In genomic region chr13:98556968-98557591, GRCh38 we compare ENCODE assay signal across 10 cellular contexts. TPM values are rescaled to one million over a fixed set of nuclear protein-coding genes. Genes with fewer than 3 reads are reported as not detected.
DNase-seq lines count a peak whose midpoint lies in the region; ATAC-seq, FAIRE-seq and TF ChIP-seq lines count a peak whose summit lies in the region.
"Had no signal": no experiment of that assay in that cellular context is flagged by ENCODE, and none has a peak within 500 bp of the region (broad histone marks: within the 10 kb centered on the region; RNA-seq: fewer than 3 reads in every experiment).

No MANE protein-coding gene starts in this region.

- no peak overlapping the region for H2BK15ac ChIP-seq in H1 (ENCODE audit: low read length)

- H3K27me3 Mint-ChIP-seq in T-helper 17 cell, result no peaks in the 10 kb centered on the region

- H3K79me2 ChIP-seq in H1 (ENCODE audit: control insufficient read depth in 1 of 2, insufficient read depth in 2 of 2, low read length in 2 of 2), result peaks cover 36 to 95% of the 10 kb centered on the region in 2 experiments

- 89% methylated on average over 9 of the region's 9 CpGs; no CpG with 5 or more reads in 1 of the 2 experiments for WGBS in H1 (ENCODE audit: extremely low coverage in 1 of 2, insufficient coverage in 1 of 2, insufficient read length in 1 of 2, insufficient replicate concordance in 2 of 2, low coverage in 1 of 2, low lambda C conversion rate in 2 of 2, missing lambda C conversion rate in 1 of 2), 2 experiments
- 57 to 63% methylated on average over 9 of the region's 9 CpGs for WGBS in pancreas, 2 donors

- H3K23ac ChIP-seq in H1 (ENCODE audit: insufficient read length), result no peak overlapping the region

- CTCF ChIA-PET in H1 (lab: Charles Lee; ENCODE audit: partially characterized antibody), result interaction anchor here (0.7 to 4.3 kb wide), 23 partner anchors 9 to 110 kb away, joined by 3 to 31 read pairs (median 4); no protein-coding TSS in a partner anchor

- peaks cover 71% of the 10 kb centered on the region for H3K4me1 Mint-ChIP-seq in T-helper 17 cell

- H2AFZ ChIP-seq in H1 (ENCODE audit: low read length), result no peak overlapping the region

- TF ChIP-seq RAD21 in H1 (IDR thresholded peaks at IDR 0.05 in 1 of 2, conservative IDR thresholded peaks at IDR 0.05 in 1 of 2; ENCODE audit: low read depth in 2 of 2, low read length in 2 of 2), result peak; percentile 36 to 61; a peak in 3 of 4 replicates

- H4K5ac ChIP-seq in H1 (ENCODE audit: insufficient read length, low read depth, low read length), result no peak overlapping the region

- no peaks in the 10 kb centered on the region for H3K27me3 ChIP-seq in H1 (replicated peaks in 1 of 4; ENCODE audit: control insufficient read depth in 3 of 4, extremely low read depth in 1 of 4, insufficient read depth in 3 of 4, low read length in 3 of 4)
- no peaks in the 10 kb centered on the region for H3K27me3 ChIP-seq in pancreas
- H3K27me3 ChIP-seq: tibial artery had no signal

- H3K14ac ChIP-seq in H1 (ENCODE audit: insufficient read length), result no peak overlapping the region

- H3K4me3 ChIP-seq in H1 (ENCODE audit: extremely low read depth in 1 of 4, insufficient read depth in 2 of 4, low read depth in 3 of 4, low read length in 4 of 4) (no peak overlapping the region), pancreas (no peak overlapping the region)
- H3K4me3 ChIP-seq: tibial artery had no signal

- H2BK5ac ChIP-seq in H1 (ENCODE audit: low read depth, low read length), result no peak overlapping the region; the same call in 1 of the 2 replicates

- peak overlapping the region; percentile 97 for H3K27ac Mint-ChIP-seq in T-helper 17 cell

- TF ChIP-seq CTCF in GM12873 (IDR thresholded peaks at IDR 0.05; ENCODE audit: insufficient read depth, low read depth, low read length, missing control alignments) (peak; percentile 24), H1 (IDR thresholded peaks at IDR 0.05; ENCODE audit: control extremely low read depth in 1 of 3, insufficient read depth in 1 of 3, low read depth in 1 of 3, low read length in 3 of 3) (peak; percentile 34 to 61 (median 52)), pancreas (IDR thresholded peaks at IDR 0.05) (peak in 2 of 4 donors; percentile 12 to 28)

- H3K9me3 ChIP-seq in T-helper 17 cell (ENCODE audit: control insufficient read depth, low read length, poor library complexity, severe bottlenecking), result no peaks in the 10 kb centered on the region
- no peaks in the 10 kb centered on the region for H3K9me3 ChIP-seq in H1 (ENCODE audit: insufficient read depth in 2 of 2, low read depth in 1 of 2, low read length in 1 of 2)
- no peaks in the 10 kb centered on the region for H3K9me3 ChIP-seq in pancreas
- H3K9me3 ChIP-seq: tibial artery had no signal

- no peak for FAIRE-seq in H1 (lab: Jason Lieb, UNC)
- no peak for FAIRE-seq in pancreas (lab: Jason Lieb, UNC)

- POLR2A ChIA-PET in H1 (lab: Charles Lee; ENCODE audit: partially characterized antibody), result interaction anchor here (1.5 to 1.8 kb wide), 2 partner anchors 15 to 21 kb away, joined by 5 to 6 read pairs; no protein-coding TSS in a partner anchor

- H4K8ac ChIP-seq in H1 (ENCODE audit: extremely low read depth, insufficient read depth, low read length), result no peak overlapping the region

- DNase-seq in T-helper 17 cell (peak in 2 of 3 donors; percentile 31 to 54), H1 (ENCODE audit: low read depth in 1 of 2, low spot score in 2 of 2) (no peak), pancreas (peak in 3 of 6 donors; percentile 27 to 43 (median 38)), activated gamma-delta T cell (lab: John Stamatoyannopoulos, UW) (no peak), H4 (ENCODE audit: low spot score) (no peak), midbrain (lab: John Stamatoyannopoulos, UW) (no peak), GDM1 (lab: John Stamatoyannopoulos, UW) (no peak)
- DNase-seq: NCI-H446 had no signal

- TF ChIP-seq POLR2A in H1 (IDR thresholded peaks at IDR 0.05; ENCODE audit: control extremely low read depth in 1 of 2, low read depth in 2 of 2, low read length in 2 of 2), result no peak

- peak overlapping the region; percentile 86 for H3K4me3 Mint-ChIP-seq in T-helper 17 cell

- H4K91ac ChIP-seq in H1 (replicated peaks; ENCODE audit: insufficient read length, low read length), result no peak overlapping the region

- H3K36me3 ChIP-seq in H1 (ENCODE audit: control insufficient read depth in 2 of 4, insufficient read depth in 4 of 4, low read length in 3 of 4) (no peaks in the 10 kb centered on the region), pancreas (no peaks in the 10 kb centered on the region)
- H3K36me3 ChIP-seq: tibial artery had no signal

- H3K56ac ChIP-seq in H1 (replicated peaks; ENCODE audit: insufficient read length, low read depth, low read length), result no peak overlapping the region

- H3K23me2 ChIP-seq in H1 (ENCODE audit: low read depth, low read length), result 0 out of 2 replicates have a peak, but pooled peaks cover 1% of the 10 kb centered on the region

- peaks cover 33% of the 10 kb centered on the region for H3K79me1 ChIP-seq in H1 (ENCODE audit: low read depth, low read length)

- no peaks in the 10 kb centered on the region for H3K36me3 Mint-ChIP-seq in T-helper 17 cell (ENCODE audit: low read depth)

- no peak overlapping the region for H3K18ac ChIP-seq in H1 (ENCODE audit: extremely low read depth, low read length)

- no peak overlapping the region for H2BK20ac ChIP-seq in H1 (ENCODE audit: low read length)

- no peak overlapping the region for H3K4me2 ChIP-seq in H1 (ENCODE audit: insufficient read depth in 1 of 2, low read depth in 2 of 2, low read length in 2 of 2)

- H3K27ac ChIP-seq in H1 (ENCODE audit: low read depth, low read length) (no peak overlapping the region), pancreas (peak overlapping the region in 1 of 4 donors; percentile 17)
- H3K27ac ChIP-seq: tibial artery had no signal

- ATAC-seq in T-helper 17 cell, result peak; percentile 77
- peak; percentile 72 to 88 (median 86) for ATAC-seq in pancreas

- TF ChIP-seq EP300 in H1 (IDR thresholded peaks at IDR 0.05; ENCODE audit: borderline replicate concordance in 1 of 2, low read depth in 2 of 2, low read length in 2 of 2), result no peak

- H3K4me1 ChIP-seq in H1 (replicated peaks in 1 of 4; ENCODE audit: control insufficient read depth in 3 of 4, insufficient read depth in 4 of 4, low read length in 3 of 4) (peaks cover 1 to 17% (median 7%) of the 10 kb centered on the region in 4 experiments; a peak in 6 of 7 replicates), pancreas (peaks cover 6 to 23% (median 7%) of the 10 kb centered on the region in 3 donors)

- H4K20me1 ChIP-seq in H1 (replicated peaks in 1 of 2; ENCODE audit: control insufficient read depth in 1 of 2, insufficient read depth in 2 of 2, low read length in 2 of 2), result peaks cover 10 to 35% of the 10 kb centered on the region in 2 experiments

- H2BK12ac ChIP-seq in H1 (ENCODE audit: low read depth, low read length), result no peak overlapping the region; the same call in 1 of the 2 replicates

- intact Hi-C loops in pancreas (cut with DNase I), result no loop called here

- H2BK120ac ChIP-seq in H1 (replicated peaks; ENCODE audit: low read depth, low read length), result no peak overlapping the region

- no peak overlapping the region for H3K9ac ChIP-seq in H1 (replicated peaks in 1 of 4; ENCODE audit: extremely low read depth in 1 of 4, low read depth in 3 of 4, low read length in 3 of 4)

- no peak overlapping the region for H2AK5ac ChIP-seq in H1 (ENCODE audit: low read depth, low read length)

- H3K4ac ChIP-seq in H1 (replicated peaks; ENCODE audit: insufficient read length, low read depth, low read length), result no peak overlapping the region

TF ChIP-seq in H1, 55 proteins besides CTCF, POLR2A, EP300 and RAD21:
- 0 out of 2 replicates have a peak, but pooled peaks have one; percentile 24 for TF ChIP-seq POLR2AphosphoS5 (IDR thresholded peaks at IDR 0.05; ENCODE audit: low read depth, low read length)
- no peak for TF ChIP-seq POU5F1 (IDR thresholded peaks at IDR 0.05; ENCODE audit: low read depth, low read length)
- no peak for TF ChIP-seq SP1 (IDR thresholded peaks at IDR 0.05; ENCODE audit: low read depth, low read length)
- TF ChIP-seq ATF2 (IDR thresholded peaks at IDR 0.05; ENCODE audit: low read length), result no peak

RNA-seq across cellular contexts. Expression of gene STK24, which starts 19.8 kb away (rescaled TPM):
- total RNA-seq in T-helper 17 cell (100 to 1,000 TPM; 134 to 163 TPM), pancreas (10 to 100 TPM; 28.4 to 55.7 (median 39.1) TPM)
- total RNA-seq in H1 (2021; fragmentation: NEBNext Ultra II Directional; extraction: Animal tissue kit (Norgen Biotek cat#: 25700)), result 142 and 143 TPM in 2 replicates
- polyA plus RNA-seq in H1 (2011; rRNA removed) (61.1 and 62.8 TPM in 2 replicates), pancreas (10 to 100 TPM; 15.5 to 32.5 TPM)
- polyA plus RNA-seq in H1 (2011; cell fraction: cytosol; rRNA removed), result 59.9 TPM
- polyA plus RNA-seq in H1 (2011; cell fraction: nucleus; rRNA removed), result 54.6 TPM
- polyA plus RNA-seq in H1 (2012, experiment 1 of 2), result 84.4 to 107 TPM (median 87.3 TPM) in 4 replicates
- 100 TPM for polyA plus RNA-seq in H1 (2012, experiment 2 of 2)
- polyA plus RNA-seq in H1 (2013, experiment 1 of 2), result 112 TPM
- polyA plus RNA-seq in H1 (2013, experiment 2 of 2), result 113 TPM
- 32.0 and 40.7 TPM in 2 replicates for polyA minus RNA-seq in H1 (2011; rRNA and poly(A)+ RNA removed)
- polyA minus RNA-seq in H1 (2011; cell fraction: cytosol; rRNA and poly(A)+ RNA removed), result 35.3 TPM
- polyA minus RNA-seq in H1 (2011; cell fraction: nucleus; rRNA and poly(A)+ RNA removed), result 34.1 TPM
- 57.3 and 73.4 TPM in 2 replicates for total RNA-seq in H4 (2014; rRNA removed; shearing (Covaris generic))

Comparison
In these comparisons a context has a peak if more than half of its experiments do, and no peak if none do; other contexts are left out.
1. DNase-seq: peak in T-helper 17 cell (2 of 3); none in H1 (0 of 2), activated gamma-delta T cell (single experiment), H4 (single experiment), midbrain (single experiment) and GDM1 (single experiment).